ENCODE assay signal across 1 cellular context in the genomic region with DNA sequence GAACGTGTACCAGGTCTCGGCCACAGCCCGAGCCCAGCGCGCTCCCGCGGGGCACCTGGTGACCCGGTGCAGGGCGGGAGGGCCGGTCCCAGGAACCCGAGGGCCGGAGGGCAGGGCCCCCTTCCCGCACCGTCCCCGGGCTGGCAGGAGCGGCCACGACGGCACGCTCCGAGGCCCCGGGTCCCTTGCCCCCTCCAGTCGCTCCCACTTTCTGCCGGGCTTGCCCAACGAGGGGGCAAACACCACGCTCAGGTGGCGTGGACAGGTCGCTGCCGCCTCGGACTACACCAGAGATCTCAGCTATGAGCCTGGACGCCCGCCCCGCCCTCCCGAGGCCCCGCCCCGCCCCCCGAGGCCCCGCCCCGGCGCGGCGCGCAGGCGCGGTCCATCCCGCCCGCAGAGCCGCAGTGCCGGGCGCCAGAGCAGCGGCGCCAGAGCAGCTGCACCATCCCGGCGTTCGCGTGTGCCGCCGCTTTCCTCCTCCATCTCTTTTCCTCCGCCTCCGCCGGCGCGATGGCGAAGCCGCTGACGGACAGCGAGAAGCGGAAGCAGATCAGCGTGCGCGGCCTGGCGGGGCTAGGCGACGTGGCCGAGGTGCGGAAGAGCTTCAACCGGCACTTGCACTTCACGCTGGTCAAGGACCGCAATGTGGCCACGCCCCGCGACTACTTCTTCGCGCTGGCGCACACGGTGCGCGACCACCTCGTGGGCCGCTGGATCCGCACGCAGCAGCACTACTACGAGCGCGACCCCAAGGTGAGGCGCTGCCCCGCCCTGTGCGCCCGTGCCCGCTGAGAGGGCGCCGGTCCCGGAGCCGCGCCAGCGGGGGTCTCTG.
TF ChIP-seq lines count a peak whose summit lies in the region.

A gene (plus strand): TSS at position 420 of the 835 bp plus-strand sequence. CDS start 94 bp downstream, at position 514.

TF ChIP-seq in HepG2, 621 proteins besides CTCF, POLR2A, EP300 and RAD21 (continued from another document):
- TF ChIP-seq, protein P1, sequence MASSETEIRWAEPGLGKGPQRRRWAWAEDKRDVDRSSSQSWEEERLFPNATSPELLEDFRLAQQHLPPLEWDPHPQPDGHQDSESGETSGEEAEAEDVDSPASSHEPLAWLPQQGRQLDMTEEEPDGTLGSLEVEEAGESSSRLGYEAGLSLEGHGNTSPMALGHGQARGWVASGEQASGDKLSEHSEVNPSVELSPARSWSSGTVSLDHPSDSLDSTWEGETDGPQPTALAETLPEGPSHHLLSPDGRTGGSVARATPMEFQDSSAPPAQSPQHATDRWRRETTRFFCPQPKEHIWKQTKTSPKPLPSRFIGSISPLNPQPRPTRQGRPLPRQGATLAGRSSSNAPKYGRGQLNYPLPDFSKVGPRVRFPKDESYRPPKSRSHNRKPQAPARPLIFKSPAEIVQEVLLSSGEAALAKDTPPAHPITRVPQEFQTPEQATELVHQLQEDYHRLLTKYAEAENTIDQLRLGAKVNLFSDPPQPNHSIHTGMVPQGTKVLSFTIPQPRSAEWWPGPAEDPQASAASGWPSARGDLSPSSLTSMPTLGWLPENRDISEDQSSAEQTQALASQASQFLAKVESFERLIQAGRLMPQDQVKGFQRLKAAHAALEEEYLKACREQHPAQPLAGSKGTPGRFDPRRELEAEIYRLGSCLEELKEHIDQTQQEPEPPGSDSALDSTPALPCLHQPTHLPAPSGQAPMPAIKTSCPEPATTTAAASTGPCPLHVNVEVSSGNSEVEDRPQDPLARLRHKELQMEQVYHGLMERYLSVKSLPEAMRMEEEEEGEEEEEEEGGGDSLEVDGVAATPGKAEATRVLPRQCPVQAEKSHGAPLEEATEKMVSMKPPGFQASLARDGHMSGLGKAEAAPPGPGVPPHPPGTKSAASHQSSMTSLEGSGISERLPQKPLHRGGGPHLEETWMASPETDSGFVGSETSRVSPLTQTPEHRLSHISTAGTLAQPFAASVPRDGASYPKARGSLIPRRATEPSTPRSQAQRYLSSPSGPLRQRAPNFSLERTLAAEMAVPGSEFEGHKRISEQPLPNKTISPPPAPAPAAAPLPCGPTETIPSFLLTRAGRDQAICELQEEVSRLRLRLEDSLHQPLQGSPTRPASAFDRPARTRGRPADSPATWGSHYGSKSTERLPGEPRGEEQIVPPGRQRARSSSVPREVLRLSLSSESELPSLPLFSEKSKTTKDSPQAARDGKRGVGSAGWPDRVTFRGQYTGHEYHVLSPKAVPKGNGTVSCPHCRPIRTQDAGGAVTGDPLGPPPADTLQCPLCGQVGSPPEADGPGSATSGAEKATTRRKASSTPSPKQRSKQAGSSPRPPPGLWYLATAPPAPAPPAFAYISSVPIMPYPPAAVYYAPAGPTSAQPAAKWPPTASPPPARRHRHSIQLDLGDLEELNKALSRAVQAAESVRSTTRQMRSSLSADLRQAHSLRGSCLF (CRISPR knock-in tag; IDR thresholded peaks at IDR 0.05; ENCODE audit: borderline replicate concordance), result peak; percentile 91
- peak; percentile 79 for TF ChIP-seq MIER2 (CRISPR knock-in tag; IDR thresholded peaks at IDR 0.05)
- peak; percentile 36 for TF ChIP-seq TAF15 (IDR thresholded peaks at IDR 0.05; ENCODE audit: low read depth, low read length, poor library complexity, severe bottlenecking)
- TF ChIP-seq SNAI1 (CRISPR knock-in tag; IDR thresholded peaks at IDR 0.05; ENCODE audit: borderline replicate concordance), result 0 out of 2 replicates have a peak, but pooled peaks have one; percentile 76
- 0 out of 2 replicates have a peak, but pooled peaks have one; percentile 79 for TF ChIP-seq ZNF674 (CRISPR knock-in tag; IDR thresholded peaks at IDR 0.05; ENCODE audit: low read depth)
- TF ChIP-seq HDAC1 (CRISPR knock-in tag; IDR thresholded peaks at IDR 0.05), result peak; percentile 95
- peak; percentile 40; the same call in 1 of the 2 replicates for TF ChIP-seq ZNF234 (CRISPR knock-in tag; conservative IDR thresholded peaks at IDR 0.05)
- peak; percentile 93; the same call in 1 of the 2 replicates for TF ChIP-seq ATAD3A (CRISPR knock-in tag; IDR thresholded peaks at IDR 0.05)
- TF ChIP-seq, protein P2, sequence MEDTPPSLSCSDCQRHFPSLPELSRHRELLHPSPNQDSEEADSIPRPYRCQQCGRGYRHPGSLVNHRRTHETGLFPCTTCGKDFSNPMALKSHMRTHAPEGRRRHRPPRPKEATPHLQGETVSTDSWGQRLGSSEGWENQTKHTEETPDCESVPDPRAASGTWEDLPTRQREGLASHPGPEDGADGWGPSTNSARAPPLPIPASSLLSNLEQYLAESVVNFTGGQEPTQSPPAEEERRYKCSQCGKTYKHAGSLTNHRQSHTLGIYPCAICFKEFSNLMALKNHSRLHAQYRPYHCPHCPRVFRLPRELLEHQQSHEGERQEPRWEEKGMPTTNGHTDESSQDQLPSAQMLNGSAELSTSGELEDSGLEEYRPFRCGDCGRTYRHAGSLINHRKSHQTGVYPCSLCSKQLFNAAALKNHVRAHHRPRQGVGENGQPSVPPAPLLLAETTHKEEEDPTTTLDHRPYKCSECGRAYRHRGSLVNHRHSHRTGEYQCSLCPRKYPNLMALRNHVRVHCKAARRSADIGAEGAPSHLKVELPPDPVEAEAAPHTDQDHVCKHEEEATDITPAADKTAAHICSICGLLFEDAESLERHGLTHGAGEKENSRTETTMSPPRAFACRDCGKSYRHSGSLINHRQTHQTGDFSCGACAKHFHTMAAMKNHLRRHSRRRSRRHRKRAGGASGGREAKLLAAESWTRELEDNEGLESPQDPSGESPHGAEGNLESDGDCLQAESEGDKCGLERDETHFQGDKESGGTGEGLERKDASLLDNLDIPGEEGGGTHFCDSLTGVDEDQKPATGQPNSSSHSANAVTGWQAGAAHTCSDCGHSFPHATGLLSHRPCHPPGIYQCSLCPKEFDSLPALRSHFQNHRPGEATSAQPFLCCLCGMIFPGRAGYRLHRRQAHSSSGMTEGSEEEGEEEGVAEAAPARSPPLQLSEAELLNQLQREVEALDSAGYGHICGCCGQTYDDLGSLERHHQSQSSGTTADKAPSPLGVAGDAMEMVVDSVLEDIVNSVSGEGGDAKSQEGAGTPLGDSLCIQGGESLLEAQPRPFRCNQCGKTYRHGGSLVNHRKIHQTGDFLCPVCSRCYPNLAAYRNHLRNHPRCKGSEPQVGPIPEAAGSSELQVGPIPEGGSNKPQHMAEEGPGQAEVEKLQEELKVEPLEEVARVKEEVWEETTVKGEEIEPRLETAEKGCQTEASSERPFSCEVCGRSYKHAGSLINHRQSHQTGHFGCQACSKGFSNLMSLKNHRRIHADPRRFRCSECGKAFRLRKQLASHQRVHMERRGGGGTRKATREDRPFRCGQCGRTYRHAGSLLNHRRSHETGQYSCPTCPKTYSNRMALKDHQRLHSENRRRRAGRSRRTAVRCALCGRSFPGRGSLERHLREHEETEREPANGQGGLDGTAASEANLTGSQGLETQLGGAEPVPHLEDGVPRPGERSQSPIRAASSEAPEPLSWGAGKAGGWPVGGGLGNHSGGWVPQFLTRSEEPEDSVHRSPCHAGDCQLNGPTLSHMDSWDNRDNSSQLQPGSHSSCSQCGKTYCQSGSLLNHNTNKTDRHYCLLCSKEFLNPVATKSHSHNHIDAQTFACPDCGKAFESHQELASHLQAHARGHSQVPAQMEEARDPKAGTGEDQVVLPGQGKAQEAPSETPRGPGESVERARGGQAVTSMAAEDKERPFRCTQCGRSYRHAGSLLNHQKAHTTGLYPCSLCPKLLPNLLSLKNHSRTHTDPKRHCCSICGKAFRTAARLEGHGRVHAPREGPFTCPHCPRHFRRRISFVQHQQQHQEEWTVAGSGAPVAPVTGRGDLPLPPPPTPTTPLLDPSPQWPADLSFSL (CRISPR knock-in tag; IDR thresholded peaks at IDR 0.05), result peak; percentile 48; the same call in 1 of the 2 replicates
- TF ChIP-seq ZNF790 (CRISPR knock-in tag; IDR thresholded peaks at IDR 0.05; ENCODE audit: borderline replicate concordance), result peak; percentile 91; the same call in 1 of the 2 replicates
- peak; percentile 93; the same call in 1 of the 2 replicates for TF ChIP-seq ZNF782 (CRISPR knock-in tag; IDR thresholded peaks at IDR 0.05; ENCODE audit: borderline replicate concordance)
- 0 out of 2 replicates have a peak, but pooled peaks have one; percentile 58 for TF ChIP-seq ZSCAN12 (CRISPR knock-in tag; IDR thresholded peaks at IDR 0.05)
- TF ChIP-seq KLF11 (CRISPR knock-in tag; IDR thresholded peaks at IDR 0.05), result peak; percentile 69; the same call in 1 of the 2 replicates
- TF ChIP-seq SKI (IDR thresholded peaks at IDR 0.05; ENCODE audit: partially characterized antibody), result peak; percentile 64
- no peak for TF ChIP-seq TCF7 (IDR thresholded peaks at IDR 0.05; ENCODE audit: low read depth)
- TF ChIP-seq, protein P3, sequence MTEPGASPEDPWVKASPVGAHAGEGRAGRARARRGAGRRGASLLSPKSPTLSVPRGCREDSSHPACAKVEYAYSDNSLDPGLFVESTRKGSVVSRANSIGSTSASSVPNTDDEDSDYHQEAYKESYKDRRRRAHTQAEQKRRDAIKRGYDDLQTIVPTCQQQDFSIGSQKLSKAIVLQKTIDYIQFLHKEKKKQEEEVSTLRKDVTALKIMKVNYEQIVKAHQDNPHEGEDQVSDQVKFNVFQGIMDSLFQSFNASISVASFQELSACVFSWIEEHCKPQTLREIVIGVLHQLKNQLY (CRISPR knock-in tag; IDR thresholded peaks at IDR 0.05), result peak; percentile 71; the same call in 1 of the 2 replicates
- peak; percentile 94 for TF ChIP-seq ZNF441 (CRISPR knock-in tag; IDR thresholded peaks at IDR 0.05; ENCODE audit: borderline replicate concordance)
- no peak for TF ChIP-seq EZH2 (conservative IDR thresholded peaks at IDR 0.05; ENCODE audit: low read depth, low read length)
- TF ChIP-seq, protein P4, sequence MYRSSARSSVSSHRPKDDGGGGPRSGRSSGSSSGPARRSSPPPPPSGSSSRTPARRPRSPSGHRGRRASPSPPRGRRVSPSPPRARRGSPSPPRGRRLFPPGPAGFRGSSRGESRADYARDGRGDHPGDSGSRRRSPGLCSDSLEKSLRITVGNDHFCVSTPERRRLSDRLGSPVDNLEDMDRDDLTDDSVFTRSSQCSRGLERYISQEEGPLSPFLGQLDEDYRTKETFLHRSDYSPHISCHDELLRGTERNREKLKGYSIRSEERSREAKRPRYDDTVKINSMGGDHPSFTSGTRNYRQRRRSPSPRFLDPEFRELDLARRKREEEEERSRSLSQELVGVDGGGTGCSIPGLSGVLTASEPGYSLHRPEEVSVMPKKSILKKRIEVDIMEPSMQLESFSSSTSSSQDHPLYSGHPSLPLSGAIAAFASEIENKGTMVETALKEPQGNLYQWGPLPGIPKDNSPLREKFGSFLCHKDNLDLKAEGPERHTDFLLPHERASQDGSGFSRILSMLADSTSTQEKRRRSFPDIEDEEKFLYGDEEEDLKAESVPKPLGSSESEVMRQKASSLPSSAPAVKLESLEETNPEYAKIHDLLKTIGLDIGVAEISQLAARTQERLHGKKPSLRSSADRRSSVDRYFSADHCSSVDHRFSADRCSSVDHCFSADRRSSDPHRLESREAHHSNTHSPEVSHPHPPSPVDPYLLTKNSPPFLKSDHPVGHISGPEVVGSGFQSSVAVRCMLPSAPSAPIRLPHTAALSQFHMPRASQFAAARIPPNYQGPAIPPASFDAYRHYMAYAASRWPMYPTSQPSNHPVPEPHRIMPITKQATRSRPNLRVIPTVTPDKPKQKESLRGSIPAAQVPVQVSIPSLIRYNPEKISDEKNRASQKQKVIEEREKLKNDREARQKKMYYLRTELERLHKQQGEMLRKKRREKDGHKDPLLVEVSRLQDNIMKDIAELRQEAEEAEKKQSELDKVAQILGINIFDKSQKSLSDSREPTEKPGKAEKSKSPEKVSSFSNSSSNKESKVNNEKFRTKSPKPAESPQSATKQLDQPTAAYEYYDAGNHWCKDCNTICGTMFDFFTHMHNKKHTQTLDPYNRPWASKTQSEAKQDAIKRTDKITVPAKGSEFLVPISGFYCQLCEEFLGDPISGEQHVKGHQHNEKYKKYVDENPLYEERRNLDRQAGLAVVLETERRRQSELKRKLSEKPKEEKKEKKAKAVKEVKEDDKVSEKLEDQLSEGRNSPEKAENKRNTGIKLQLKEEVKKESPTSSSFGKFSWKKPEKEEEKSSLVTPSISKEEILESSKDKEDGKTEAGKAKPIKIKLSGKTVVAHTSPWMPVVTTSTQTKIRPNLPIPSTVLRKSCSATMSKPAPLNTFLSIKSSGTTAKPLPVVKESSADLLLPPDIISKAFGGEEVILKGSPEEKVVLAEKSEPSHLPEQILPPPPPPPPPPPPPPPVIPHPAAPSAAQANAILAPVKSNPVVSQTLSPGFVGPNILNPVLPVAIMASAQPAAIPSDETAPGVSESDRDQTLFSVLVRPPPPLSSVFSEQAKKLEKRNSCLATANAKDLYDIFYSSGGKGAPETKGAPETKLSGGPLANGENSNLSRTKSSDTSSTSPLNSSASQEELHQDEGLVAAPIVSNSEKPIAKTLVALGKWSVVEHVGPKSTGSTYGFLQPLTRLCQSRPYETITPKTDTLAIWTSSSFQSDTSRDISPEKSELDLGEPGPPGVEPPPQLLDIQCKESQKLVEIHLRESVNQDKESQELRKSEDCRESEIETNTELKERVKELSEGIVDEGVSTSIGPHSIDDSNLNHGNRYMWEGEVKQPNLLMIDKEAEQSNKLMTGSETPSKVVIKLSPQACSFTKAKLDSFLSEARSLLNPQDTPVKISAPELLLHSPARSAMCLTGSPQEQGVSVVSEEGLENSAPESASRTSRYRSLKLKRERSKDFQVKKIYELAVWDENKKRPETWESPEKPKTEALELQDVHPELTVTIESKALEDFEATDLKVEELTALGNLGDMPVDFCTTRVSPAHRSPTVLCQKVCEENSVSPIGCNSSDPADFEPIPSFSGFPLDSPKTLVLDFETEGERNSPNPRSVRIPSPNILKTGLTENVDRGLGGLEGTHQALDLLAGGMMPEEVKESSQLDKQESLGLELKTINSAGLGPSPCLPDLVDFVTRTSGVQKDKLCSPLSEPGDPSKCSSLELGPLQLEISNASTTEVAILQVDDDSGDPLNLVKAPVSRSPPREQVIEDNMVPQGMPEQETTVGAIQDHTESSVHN (CRISPR knock-in tag; IDR thresholded peaks at IDR 0.05), result peak; percentile 85; the same call in 1 of the 2 replicates
TF ChIP-seq in HepG2: peak in this region for 470.
